8 cellular contexts compared by ENCODE assay signal in the genomic region with DNA sequence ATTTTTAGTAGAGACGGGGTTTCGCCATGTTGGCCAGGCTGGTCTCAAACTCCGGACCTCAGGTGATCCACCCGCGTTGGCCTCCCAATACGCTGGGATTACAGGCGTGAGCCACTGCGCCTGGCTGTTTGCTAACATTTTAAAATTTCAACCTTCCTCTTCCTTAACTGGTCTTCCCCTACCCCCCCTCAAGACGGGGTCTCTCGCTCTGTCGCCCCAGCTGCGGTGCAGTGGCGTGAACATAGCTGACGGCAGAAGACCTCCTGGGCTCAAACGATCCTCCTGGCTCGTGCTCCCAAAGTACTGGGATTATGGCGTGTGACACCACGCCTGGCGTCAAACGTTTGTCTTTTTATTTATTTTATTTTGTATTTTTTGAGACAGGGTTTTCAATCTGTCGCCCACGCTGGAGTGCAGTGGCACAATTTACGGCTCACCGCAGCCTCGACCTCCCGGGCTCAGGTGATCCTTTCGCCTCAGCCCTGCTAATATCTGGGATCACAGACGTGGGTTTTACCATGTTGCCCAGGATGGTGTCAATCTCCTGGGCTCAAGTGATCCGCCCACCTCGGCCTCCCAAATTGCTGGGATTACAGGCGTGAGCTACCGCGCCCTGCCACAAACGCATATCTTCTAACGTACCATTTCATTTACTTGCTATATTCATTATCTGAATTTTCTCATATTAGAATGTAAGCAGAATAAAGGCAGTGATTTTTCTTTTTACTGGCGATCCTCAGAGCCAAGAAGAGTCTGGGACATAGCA. TPM values are rescaled to one million over a fixed set of nuclear protein-coding genes. Genes with fewer than 3 reads are reported as not detected.
DNase-seq lines count a peak whose midpoint lies in the region; ATAC-seq lines count a peak whose summit lies in the region.

No MANE protein-coding gene starts in this region.

- H3K27ac Mint-ChIP-seq in T-helper 2 cell treated with Interferon-gamma antibody and Interleukin-4, amounts not matched to agents 5 μg/mL and 100 μg/mL, for 36 hours, result peak overlapping the region; percentile 96
- H3K27ac Mint-ChIP-seq in activated CD8-positive, alpha-beta T cell treated with anti-CD3 and anti-CD28 coated beads, Interleukin-2, amount 10 ng/mL, durations not matched to agents 7 days and 5 days, result peak overlapping the region; percentile 92
- no peak overlapping the region for H3K27ac Mint-ChIP-seq in stimulated activated naive CD8-positive, alpha-beta T cell treated with anti-CD3 and anti-CD28 coated beads, Interleukin-15, amount 100 ng/mL, for 72 hours

- POLR2A ChIA-PET in activated CD8-positive, alpha-beta T cell treated with anti-CD3 and anti-CD28 coated beads, Interleukin-2, amount 10 ng/mL, durations not matched to agents 7 days and 5 days (lab: Charles Lee), result interaction anchor here (0.6 to 1.1 kb wide), 4 partner anchors 25 to 423 kb away, joined by 3 to 4 read pairs (median 3); a partner anchor contains a TSS

- CTCF ChIA-PET in activated CD8-positive, alpha-beta T cell treated with anti-CD3 and anti-CD28 coated beads, Interleukin-2, amount 10 ng/mL, durations not matched to agents 7 days and 5 days (lab: Charles Lee), result interaction anchor here (1.1 to 3.5 kb wide), 5 partner anchors 11 to 365 kb away, joined by 3 to 14 read pairs (median 8); no protein-coding TSS in a partner anchor

- H3K4me3 ChIP-seq in iPS-18c (ENCODE audit: insufficient read depth, low read depth, low read length), result peak overlapping the region; percentile 94; the same call in 1 of the 2 replicates

- H3K36me3 Mint-ChIP-seq in T-helper 2 cell treated with Interferon-gamma antibody and Interleukin-4, amounts not matched to agents 5 μg/mL and 100 μg/mL, for 36 hours (ENCODE audit: low read depth), result peaks cover 21% of the 10 kb centered on the region
- peaks cover 22% of the 10 kb centered on the region for H3K36me3 Mint-ChIP-seq in activated CD8-positive, alpha-beta T cell treated with anti-CD3 and anti-CD28 coated beads, Interleukin-2, amount 10 ng/mL, durations not matched to agents 7 days and 5 days (ENCODE audit: low read depth)

- DNase-seq in T-helper 2 cell treated with Interferon-gamma antibody and Interleukin-4, amounts not matched to agents 5 μg/mL and 100 μg/mL, for 36 hours (ENCODE audit: low spot score), result no peak
- DNase-seq in T-helper 2 cell (no peak), GM19238 (ENCODE audit: insufficient read length, low spot score) (no peak)
- DNase-seq in activated CD8-positive, alpha-beta T cell treated with anti-CD3 and anti-CD28 coated beads, Interleukin-2, amount 10 ng/mL, durations not matched to agents 7 days and 5 days, result no peak
- no peak for DNase-seq in stimulated activated naive CD8-positive, alpha-beta T cell treated with anti-CD3 and anti-CD28 coated beads, Interleukin-15, amount 100 ng/mL, for 72 hours
- DNase-seq in activated effector memory CD4-positive, alpha-beta T cell treated with Interleukin-2 at 50 U/mL for 16 hours, result no peak

- no peaks in the 10 kb centered on the region for H3K9me3 Mint-ChIP-seq in T-helper 2 cell treated with Interferon-gamma antibody and Interleukin-4, amounts not matched to agents 5 μg/mL and 100 μg/mL, for 36 hours
- H3K9me3 Mint-ChIP-seq in activated CD8-positive, alpha-beta T cell treated with anti-CD3 and anti-CD28 coated beads, Interleukin-2, amount 10 ng/mL, durations not matched to agents 7 days and 5 days (ENCODE audit: insufficient read depth), result no peaks in the 10 kb centered on the region
- H3K9me3 Mint-ChIP-seq in stimulated activated naive CD8-positive, alpha-beta T cell treated with anti-CD3 and anti-CD28 coated beads, Interleukin-15, amount 100 ng/mL, for 72 hours, result no peaks in the 10 kb centered on the region

- H3K9me3 ChIP-seq in iPS-18c (ENCODE audit: control insufficient read depth, insufficient read depth, low read length), result peaks cover 2% of the 10 kb centered on the region

- H3K27me3 Mint-ChIP-seq in T-helper 2 cell treated with Interferon-gamma antibody and Interleukin-4, amounts not matched to agents 5 μg/mL and 100 μg/mL, for 36 hours (ENCODE audit: low read depth), result no peaks in the 10 kb centered on the region
- no peaks in the 10 kb centered on the region for H3K27me3 Mint-ChIP-seq in activated CD8-positive, alpha-beta T cell treated with anti-CD3 and anti-CD28 coated beads, Interleukin-2, amount 10 ng/mL, durations not matched to agents 7 days and 5 days (ENCODE audit: low read depth)
- H3K27me3 Mint-ChIP-seq in stimulated activated naive CD8-positive, alpha-beta T cell treated with anti-CD3 and anti-CD28 coated beads, Interleukin-15, amount 100 ng/mL, for 72 hours, result no peaks in the 10 kb centered on the region

- peak overlapping the region; percentile 95 for H3K4me3 Mint-ChIP-seq in T-helper 2 cell treated with Interferon-gamma antibody and Interleukin-4, amounts not matched to agents 5 μg/mL and 100 μg/mL, for 36 hours
- H3K4me3 Mint-ChIP-seq in activated CD8-positive, alpha-beta T cell treated with anti-CD3 and anti-CD28 coated beads, Interleukin-2, amount 10 ng/mL, durations not matched to agents 7 days and 5 days, result peak overlapping the region; percentile 89
- peak overlapping the region; percentile 97 to 99 for H3K4me3 Mint-ChIP-seq in stimulated activated naive CD8-positive, alpha-beta T cell treated with anti-CD3 and anti-CD28 coated beads, Interleukin-15, amount 100 ng/mL, for 72 hours

- peaks cover 23% of the 10 kb centered on the region for H3K4me1 Mint-ChIP-seq in T-helper 2 cell treated with Interferon-gamma antibody and Interleukin-4, amounts not matched to agents 5 μg/mL and 100 μg/mL, for 36 hours (ENCODE audit: low read depth)
- peaks cover 28% of the 10 kb centered on the region for H3K4me1 Mint-ChIP-seq in activated CD8-positive, alpha-beta T cell treated with anti-CD3 and anti-CD28 coated beads, Interleukin-2, amount 10 ng/mL, durations not matched to agents 7 days and 5 days (ENCODE audit: low read depth)
- H3K4me1 Mint-ChIP-seq in stimulated activated naive CD8-positive, alpha-beta T cell treated with anti-CD3 and anti-CD28 coated beads, Interleukin-15, amount 100 ng/mL, for 72 hours, result peaks cover 34% of the 10 kb centered on the region

- no peak for ATAC-seq in activated CD8-positive, alpha-beta T cell treated with anti-CD3 and anti-CD28 coated beads, Interleukin-2, amount 10 ng/mL, durations not matched to agents 7 days and 5 days
- ATAC-seq in stimulated activated naive CD8-positive, alpha-beta T cell treated with anti-CD3 and anti-CD28 coated beads, Interleukin-15, amount 100 ng/mL, for 72 hours, result no peak
- no peak for ATAC-seq in GM18870 (IDR thresholded peaks at IDR 0.05; ENCODE audit: unreplicated experiment)

RNA-seq across cellular contexts. Expression of a gene that starts 1.0 kb away (rescaled TPM):
- total RNA-seq in activated CD8-positive, alpha-beta T cell treated with anti-CD3 and anti-CD28 coated beads, Interleukin-2, amount 10 ng/mL, durations not matched to agents 7 days and 5 days, result 10 to 100 TPM; 52.5 to 59.3 TPM

RNA-seq across cellular contexts. Expression of a gene that starts 32.9 kb away (rescaled TPM):
- total RNA-seq in activated CD8-positive, alpha-beta T cell treated with anti-CD3 and anti-CD28 coated beads, Interleukin-2, amount 10 ng/mL, durations not matched to agents 7 days and 5 days, result not detected

Comparison
In these comparisons a context has a peak if more than half of its experiments do, and no peak if none do; other contexts are left out.
1. H3K27ac Mint-ChIP-seq: peak in T-helper 2 cell treated with Interferon-gamma antibody and Interleukin-4, amounts not matched to agents 5 μg/mL and 100 μg/mL, for 36 hours (single experiment) and activated CD8-positive, alpha-beta T cell treated with anti-CD3 and anti-CD28 coated beads, Interleukin-2, amount 10 ng/mL, durations not matched to agents 7 days and 5 days (single experiment); none in stimulated activated naive CD8-positive, alpha-beta T cell treated with anti-CD3 and anti-CD28 coated beads, Interleukin-15, amount 100 ng/mL, for 72 hours (0 of 2).
2. Peak in every context shown above with its lines, with median percentiles within 50 percentile points of each other: H3K4me3 Mint-ChIP-seq.